In the genomic region with DNA sequence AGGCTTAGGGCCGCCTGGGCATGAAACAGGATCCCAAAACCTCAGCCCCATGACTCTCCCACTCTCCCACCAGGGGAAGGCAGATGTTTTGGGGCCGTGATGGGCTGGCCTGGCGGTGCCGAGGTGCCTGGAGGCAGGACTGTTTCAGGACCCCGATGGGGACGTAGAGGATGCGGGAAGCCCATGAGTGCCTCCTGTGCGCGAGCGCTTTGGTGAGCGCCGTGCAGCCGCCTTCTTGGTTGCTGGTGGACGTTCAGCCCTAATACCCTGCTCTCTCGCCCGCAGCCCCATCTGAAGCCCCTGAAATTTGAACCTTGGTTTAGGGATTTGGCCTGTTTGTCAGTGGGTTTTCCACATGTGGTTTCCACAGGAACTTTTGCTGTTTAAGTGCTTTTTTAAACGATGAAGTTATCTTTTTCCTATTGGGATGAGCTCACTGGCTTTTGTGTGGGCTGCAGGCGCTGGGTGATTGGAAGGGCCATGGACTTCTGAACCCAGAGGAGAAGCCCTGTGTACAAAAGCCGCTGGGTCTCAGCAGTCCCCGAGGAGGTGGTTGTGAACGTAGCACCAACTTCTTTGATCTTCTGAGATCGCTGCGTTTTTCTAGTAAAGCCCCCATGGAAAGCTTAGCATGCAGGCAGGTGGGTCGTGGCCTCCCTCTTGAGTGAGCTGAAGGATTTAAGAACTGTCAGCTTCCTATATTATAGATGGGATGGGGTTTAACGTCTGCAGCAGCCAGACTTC, we compare ENCODE assay signal across 1 cellular context.
A peak's percentile ranks its signal among the peaks of the same experiment; 100 is the strongest.
TF ChIP-seq lines count a peak whose summit lies in the region.

No MANE protein-coding gene starts in this region.

TF ChIP-seq in HepG2, 621 proteins besides CTCF, POLR2A, EP300 and RAD21 (continued from another document):
- TF ChIP-seq, protein P1, sequence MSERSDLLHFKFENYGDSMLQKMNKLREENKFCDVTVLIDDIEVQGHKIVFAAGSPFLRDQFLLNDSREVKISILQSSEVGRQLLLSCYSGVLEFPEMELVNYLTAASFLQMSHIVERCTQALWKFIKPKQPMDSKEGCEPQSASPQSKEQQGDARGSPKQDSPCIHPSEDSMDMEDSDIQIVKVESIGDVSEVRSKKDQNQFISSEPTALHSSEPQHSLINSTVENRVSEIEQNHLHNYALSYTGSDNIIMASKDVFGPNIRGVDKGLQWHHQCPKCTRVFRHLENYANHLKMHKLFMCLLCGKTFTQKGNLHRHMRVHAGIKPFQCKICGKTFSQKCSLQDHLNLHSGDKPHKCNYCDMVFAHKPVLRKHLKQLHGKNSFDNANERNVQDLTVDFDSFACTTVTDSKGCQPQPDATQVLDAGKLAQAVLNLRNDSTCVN (CRISPR knock-in tag; IDR thresholded peaks at IDR 0.05; ENCODE audit: borderline replicate concordance) = 0 out of 2 replicates have a peak, but pooled peaks have one; percentile 4
- TF ChIP-seq ZNF121 (CRISPR knock-in tag; IDR thresholded peaks at IDR 0.05) = 0 out of 2 replicates have a peak, but pooled peaks have one; percentile 6
- TF ChIP-seq MED1 (CRISPR knock-in tag; IDR thresholded peaks at IDR 0.05) = 0 out of 2 replicates have a peak, but pooled peaks have one; percentile 22
- TF ChIP-seq TCF7 (IDR thresholded peaks at IDR 0.05; ENCODE audit: low read depth) = peak; percentile 50; the same call in 1 of the 2 replicates
- TF ChIP-seq POLR2AphosphoS5 (IDR thresholded peaks at IDR 0.05; ENCODE audit: low read depth, low read length) = peak; percentile 59
- TF ChIP-seq HNF4A (CRISPR knock-in tag; IDR thresholded peaks at IDR 0.05) = peak; percentile 52; the same call in 1 of the 2 replicates
